ENCODE assay signal across 33 cellular contexts in genomic region chr20:39075731-39076130, GRCh38.
"Had no signal": no experiment of that assay in that cellular context is flagged by ENCODE, and none has a peak within 500 bp of the region (broad histone marks: within the 10 kb centered on the region; RNA-seq: fewer than 3 reads in every experiment).

No MANE protein-coding gene starts in this region.

- H3K9me3 ChIP-seq: adrenal gland, ascending aorta, body of pancreas, breast epithelium had no signal

- H3K27ac ChIP-seq: adrenal gland, ascending aorta, body of pancreas, brain microvascular endothelial cell, breast epithelium, cardiac muscle cell had no signal

- H3K27me3 ChIP-seq: ascending aorta, body of pancreas, brain microvascular endothelial cell, cardiac muscle cell had no signal

- H3K36me3 ChIP-seq: adrenal gland, ascending aorta, brain microvascular endothelial cell, breast epithelium, cardiac muscle cell had no signal

- H3K4me3 ChIP-seq: adrenal gland, ascending aorta, body of pancreas, breast epithelium, cardiac muscle cell had no signal

- FAIRE-seq: astrocyte, bronchial epithelial cell had no signal

- H3K4me1 ChIP-seq: ascending aorta, body of pancreas, breast epithelium had no signal

- DNase-seq: activated effector memory CD4-positive, alpha-beta T cell treated with anti-CD3 and anti-CD28 coated beads, Interleukin-2, amount 50 U/mL, for 16 hours; activated effector memory CD4-positive, alpha-beta T cell treated with Interleukin-2 at 50 U/mL for 16 hours; activated gamma-delta T cell; activated gamma-delta T cell treated with Interleukin-2 at 50 U/mL for 16 hours; activated naive CD4-positive, alpha-beta T cell; activated naive CD4-positive, alpha-beta T cell treated with anti-CD3 and anti-CD28 coated beads for 36 hours; activated naive CD4-positive, alpha-beta T cell treated with anti-CD3 and anti-CD28 coated beads, Interleukin-2, amount 10 ng/mL, durations not matched to agents 7 days and 5 days; activated naive CD4-positive, alpha-beta T cell treated with anti-CD3 and anti-CD28 coated beads, Interleukin-2, amount 50 U/mL, for 16 hours; activated naive CD4-positive, alpha-beta T cell treated with Interleukin-2 at 50 U/mL for 16 hours; activated naive CD8-positive, alpha-beta T cell treated with anti-CD3 and anti-CD28 coated beads for 36 hours; activated naive CD8-positive, alpha-beta T cell treated with anti-CD3 and anti-CD28 coated beads, Interleukin-2, amount 10 ng/mL, durations not matched to agents 7 days and 5 days; activated naive CD8-positive, alpha-beta T cell treated with anti-CD3 and anti-CD28 coated beads, Interleukin-2, amount 50 U/mL, for 24 hours; activated T-cell treated with anti-CD3 and anti-CD28 coated beads, Interleukin-2, amount 50 U/mL, for 24 hours; activated T-cell treated with anti-CD3 and anti-CD28 coated beads, Interleukin-2, amount 50 U/mL, for 4 hours; activated T-cell treated with anti-CD3 and anti-CD28 coated beads, Interleukin-2, amount 50 U/mL, for 48 hours; activated T-cell treated with anti-CD3 and anti-CD28 coated beads, Interleukin-2, amount 50 U/mL, for 72 hours; adrenal gland; amniotic stem cell; amygdala; anterior cingulate cortex; aorta; body of pancreas; brain microvascular endothelial cell; caudate nucleus; central memory CD4-positive, alpha-beta T cell; cerebellar nuclear complex had no signal

- ATAC-seq: activated naive CD4-positive, alpha-beta T cell treated with anti-CD3 and anti-CD28 coated beads, Interleukin-2, amount 50 U/mL, for 72 hours; activated naive CD8-positive, alpha-beta T cell treated with anti-CD3 and anti-CD28 coated beads, Interleukin-2, amount 50 U/mL, for 24 hours; activated T-cell treated with anti-CD3 and anti-CD28 coated beads, Interleukin-2, amount 50 U/mL, for 4 hours; activated T-cell treated with anti-CD3 and anti-CD28 coated beads, Interleukin-2, amount 50 U/mL, for 72 hours; activated T-helper 17 cell treated with anti-CD3 and anti-CD28 coated beads, Interleukin-2, amount 50 U/mL, for 72 hours; body of pancreas had no signal
